Comparison of ENCODE assay signal across 28 cellular contexts in the genomic region with DNA sequence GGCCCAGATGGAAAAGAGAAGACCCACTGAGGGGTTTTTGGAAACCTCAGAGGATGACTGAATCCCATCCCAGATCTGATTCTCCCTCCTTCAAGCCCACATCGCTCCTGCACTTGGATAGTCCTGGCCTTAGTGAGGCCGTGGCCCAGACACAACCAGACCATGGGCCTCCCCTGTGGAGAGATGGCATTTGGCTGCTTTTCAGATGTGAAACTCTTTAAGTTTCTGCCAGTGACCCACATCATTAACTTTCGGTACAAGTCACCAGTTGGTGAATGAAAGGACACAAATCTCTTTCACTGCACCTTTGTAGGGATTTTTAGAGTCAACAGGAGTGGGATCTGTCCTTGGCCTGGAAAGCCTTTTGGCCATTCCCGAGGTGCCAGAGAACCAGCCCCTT.
"Had no signal": no experiment of that assay in that cellular context is flagged by ENCODE, and none has a peak within 500 bp of the region (broad histone marks: within the 10 kb centered on the region; RNA-seq: fewer than 3 reads in every experiment).

No MANE protein-coding gene starts in this region.

- H3K4me3 ChIP-seq: left lung, lower lobe of right lung, ovary, prostate gland, skin epidermis, stomach, suprapubic skin, thoracic aorta, tibial artery, upper lobe of right lung had no signal

- H3K4me1 Mint-ChIP-seq: naive B cell; natural killer cell; stimulated activated naive B cell treated with anti-CD40 and anti-IgM and Interleukin-4, amounts not matched to agents 10 μg/mL and 1 μg/mL and 100 μg/mL, for 72 hours had no signal

- H3K27ac ChIP-seq: left lung, lower lobe of right lung, ovary, prostate gland, skin epidermis, stomach, suprapubic skin, thoracic aorta, tibial artery, upper lobe of right lung had no signal

- H3K36me3 ChIP-seq: left lung, ovary, prostate gland, thoracic aorta, upper lobe of right lung had no signal

- H3K9me3 Mint-ChIP-seq: mesothelial cell of epicardium; naive B cell; natural killer cell; nephron progenitor cell; stimulated activated naive B cell treated with anti-CD40 and anti-IgM and Interleukin-4, amounts not matched to agents 10 μg/mL and 1 μg/mL and 100 μg/mL, for 72 hours had no signal

- DNase-seq: hippocampal formation; kidney; left colon; left lung; lower lobe of right lung; mammary epithelial cell; mesendoderm; naive B cell; natural killer cell; nephron progenitor cell; ovary; retina; right cardiac atrium; stimulated activated CD4-positive, alpha-beta T cell treated with anti-CD3 and anti-CD28 coated beads, Interleukin-12 subunit alpha, Interleukin-12 subunit beta, amount 100 ng/mL, for 4 hours; stimulated activated CD4-positive, alpha-beta T cell treated with anti-CD3 and anti-CD28 coated beads, Interleukin-15, amount 100 ng/mL, for 24 hours; stimulated activated CD4-positive, alpha-beta T cell treated with anti-CD3 and anti-CD28 coated beads, Interleukin-2, amount 100 ng/mL, for 24 hours; stimulated activated CD4-positive, alpha-beta T cell treated with anti-CD3 and anti-CD28 coated beads, Interleukin-4, amount 100 ng/mL, for 1 hour; stimulated activated naive B cell treated with anti-CD40 and anti-IgM and Interleukin-4, amounts not matched to agents 10 μg/mL and 1 μg/mL and 100 μg/mL, for 72 hours; stimulated activated naive CD8-positive, alpha-beta T cell treated with anti-CD3 and anti-CD28 coated beads, Interleukin-15, Interleukin-2, amounts not matched to agents 100 U/mL and 50 U/mL, for 24 hours; stomach; tibial artery; trophoblast cell; upper lobe of right lung had no signal

- H3K4me3 Mint-ChIP-seq: mesothelial cell of epicardium; naive B cell; natural killer cell; nephron progenitor cell; stimulated activated naive B cell treated with anti-CD40 and anti-IgM and Interleukin-4, amounts not matched to agents 10 μg/mL and 1 μg/mL and 100 μg/mL, for 72 hours had no signal

- H3K9me3 ChIP-seq: left lung, lower lobe of right lung, ovary, prostate gland, stomach, suprapubic skin, thoracic aorta, tibial artery, upper lobe of right lung had no signal

- H3K27ac Mint-ChIP-seq: mesothelial cell of epicardium; naive B cell; natural killer cell; nephron progenitor cell; stimulated activated naive B cell treated with anti-CD40 and anti-IgM and Interleukin-4, amounts not matched to agents 10 μg/mL and 1 μg/mL and 100 μg/mL, for 72 hours had no signal

- H3K27me3 ChIP-seq: left lung, ovary, stomach, suprapubic skin, tibial artery, upper lobe of right lung had no signal

- H3K36me3 Mint-ChIP-seq: naive B cell; natural killer cell; stimulated activated naive B cell treated with anti-CD40 and anti-IgM and Interleukin-4, amounts not matched to agents 10 μg/mL and 1 μg/mL and 100 μg/mL, for 72 hours had no signal
